Comparison of ENCODE assay signal across 6 cellular contexts in the genomic region with DNA sequence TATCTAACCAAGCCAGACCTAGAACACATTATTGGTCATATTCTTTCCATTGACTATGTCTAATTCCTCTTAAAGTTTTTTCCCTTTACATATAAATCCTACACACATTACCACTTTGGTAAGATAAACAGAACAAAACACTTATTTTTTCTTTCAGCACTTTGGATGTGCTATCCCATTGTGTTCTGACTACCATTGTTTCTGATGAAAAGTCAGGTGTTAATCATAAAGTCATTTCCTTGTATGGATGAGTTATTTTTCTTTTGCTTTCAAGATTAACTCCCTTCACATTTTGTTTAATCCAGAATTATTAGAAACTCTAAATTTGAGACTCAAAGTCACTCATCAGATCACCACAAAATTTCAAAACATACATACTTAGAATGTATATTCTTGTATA.
DNase-seq lines count a peak whose midpoint lies in the region; ATAC-seq, FAIRE-seq and TF ChIP-seq lines count a peak whose summit lies in the region.
"Not testable (repeated sequence)": the region's sequence is repeated elsewhere in the genome, so short reads cannot be mapped to it uniquely, and the experiment has no call there.

No MANE protein-coding gene starts in this region.

- H4K20me1 ChIP-seq in astrocyte (ENCODE audit: insufficient read depth, low read length); HepG2 (ENCODE audit: insufficient read depth, low read length): not testable (repeated sequence)

- intact Hi-C loops in HepG2 (cut with micrococcal nuclease; ENCODE audit: unreplicated experiment): not testable (repeated sequence)

- H3K4me1 Mint-ChIP-seq in astrocyte (ENCODE audit: low read depth, unreplicated experiment): not testable (repeated sequence)

- DNase-seq in COLO829 (ENCODE audit: low spot score) (peak; percentile 5), NCI-H2171 treated with DMSO at 0.1 percent for 48 hours (lab: John Stamatoyannopoulos, UW) (peak; percentile 7)
- DNase-seq in astrocyte (ENCODE audit: low read depth); HepG2 (ENCODE audit: low spot score): not testable (repeated sequence)

- H3K36me3 ChIP-seq in HEK293 (ENCODE audit: control insufficient read depth in 2 of 2, insufficient read depth in 1 of 2, low read length in 2 of 2); astrocyte (ENCODE audit: insufficient read depth, low read length); HepG2 (replicated peaks in 1 of 2; ENCODE audit: control insufficient read depth in 1 of 2, insufficient read depth in 2 of 2, low read length in 2 of 2): not testable (repeated sequence)

- FAIRE-seq in TTC549 (lab: Jason Lieb, UNC) (peak; percentile 54), astrocyte (lab: Jason Lieb, UNC) (peak; percentile 49)
- not testable (repeated sequence) for FAIRE-seq in HepG2 (lab: Jason Lieb, UNC)

- not testable (repeated sequence) for H3K4me3 ChIP-seq in HEK293 (ENCODE audit: low read depth, low read length); astrocyte (ENCODE audit: insufficient read depth, low read depth, low read length); HepG2 (replicated peaks in 1 of 3; ENCODE audit: insufficient read depth in 1 of 3, low read depth in 2 of 3, low read length in 3 of 3)

- CTCF ChIA-PET in HEK293 (lab: Yijun Ruan, JAX); HepG2 (lab: Yijun Ruan, JAX; ENCODE audit: low intra/inter-chr PET ratio, low total read pairs): not testable (repeated sequence)

- H3K79me2 ChIP-seq in astrocyte (ENCODE audit: insufficient read depth, low read length); HepG2 (ENCODE audit: insufficient read depth, low read length): not testable (repeated sequence)

- H3K9ac ChIP-seq in astrocyte (ENCODE audit: low read length); HepG2 (ENCODE audit: insufficient read depth, low read depth, low read length): not testable (repeated sequence)

- not testable (repeated sequence) for H3K27ac ChIP-seq in HEK293 (ENCODE audit: extremely low read depth, low read depth, low read length); astrocyte (ENCODE audit: low read depth, low read length); HepG2 (ENCODE audit: extremely low read length, insufficient read depth, low read length)

- not testable (repeated sequence) for H3K27me3 Mint-ChIP-seq in astrocyte (ENCODE audit: low read depth, unreplicated experiment)

- H3K4me2 ChIP-seq in astrocyte (ENCODE audit: low read length); HepG2 (ENCODE audit: low read depth, low read length): not testable (repeated sequence)

- BruUV-seq in HepG2 (replicated peaks; lab: Mats Ljungman, UMichigan): not testable (repeated sequence)

- not testable (repeated sequence) for TF ChIP-seq RAD21 in HepG2 (CRISPR knock-in tag; IDR thresholded peaks at IDR 0.05)

- not testable (repeated sequence) for H3K4me1 ChIP-seq in HEK293 (ENCODE audit: control insufficient read depth, insufficient read depth, low read length); astrocyte (ENCODE audit: insufficient read depth, low read length); HepG2 (ENCODE audit: insufficient read depth, low read length)

- H3K27me3 ChIP-seq in astrocyte (ENCODE audit: insufficient read depth, low read length); HepG2 (ENCODE audit: control insufficient read depth in 1 of 2, insufficient read depth in 2 of 2, low read length in 2 of 2): not testable (repeated sequence)

- H3K9me3 Mint-ChIP-seq in astrocyte (ENCODE audit: unreplicated experiment): not testable (repeated sequence)

- not testable (repeated sequence) for H2AFZ ChIP-seq in astrocyte (ENCODE audit: low read depth, low read length); HepG2 (ENCODE audit: low read length)

- not testable (repeated sequence) for H3K27ac Mint-ChIP-seq in astrocyte (ENCODE audit: unreplicated experiment)

- not testable (repeated sequence) for H3K9me3 ChIP-seq in HEK293 (ENCODE audit: control insufficient read depth, insufficient read depth, low read depth, low read length); astrocyte (ENCODE audit: insufficient read depth, low read depth, low read length)
- peaks cover 27% of the 10 kb centered on the region for H3K9me3 ChIP-seq in HepG2 (ENCODE audit: low read length)

- in situ Hi-C loops in HepG2 (cut with HindIII; ENCODE audit: extremely low pct_ligation_motif_present, low pct_unique_long_range_greater_than_20kb): not testable (repeated sequence)

- TF ChIP-seq POLR2A in HepG2 (IDR thresholded peaks at IDR 0.05; ENCODE audit: insufficient read depth in 1 of 2, low read depth in 2 of 2, low read length in 2 of 2): not testable (repeated sequence)

- TF ChIP-seq CTCF in HEK293 (tag by site-specific recombination; IDR thresholded peaks at IDR 0.05); astrocyte (IDR thresholded peaks at IDR 0.05; ENCODE audit: insufficient read depth, low read depth, low read length); HepG2 (CRISPR knock-in tag; IDR thresholded peaks at IDR 0.05): not testable (repeated sequence)

- H3K36me3 Mint-ChIP-seq in astrocyte (ENCODE audit: low read depth, unreplicated experiment): not testable (repeated sequence)

- POLR2A ChIA-PET in HEK293 (lab: Yijun Ruan, JAX); HepG2 (lab: Yijun Ruan, JAX): not testable (repeated sequence)

- not testable (repeated sequence) for ATAC-seq in HepG2

- not testable (repeated sequence) for H3K4me3 Mint-ChIP-seq in astrocyte (ENCODE audit: unreplicated experiment)

- TF ChIP-seq EP300 in HepG2 (IDR thresholded peaks at IDR 0.05; ENCODE audit: low read depth in 2 of 2, low read length in 2 of 2); HepG2 (CRISPR knock-in tag; IDR thresholded peaks at IDR 0.05; ENCODE audit: borderline replicate concordance): not testable (repeated sequence)

TF ChIP-seq in HEK293, 187 proteins besides CTCF, POLR2A, EP300 and RAD21:
- TF ChIP-seq, protein P1, sequence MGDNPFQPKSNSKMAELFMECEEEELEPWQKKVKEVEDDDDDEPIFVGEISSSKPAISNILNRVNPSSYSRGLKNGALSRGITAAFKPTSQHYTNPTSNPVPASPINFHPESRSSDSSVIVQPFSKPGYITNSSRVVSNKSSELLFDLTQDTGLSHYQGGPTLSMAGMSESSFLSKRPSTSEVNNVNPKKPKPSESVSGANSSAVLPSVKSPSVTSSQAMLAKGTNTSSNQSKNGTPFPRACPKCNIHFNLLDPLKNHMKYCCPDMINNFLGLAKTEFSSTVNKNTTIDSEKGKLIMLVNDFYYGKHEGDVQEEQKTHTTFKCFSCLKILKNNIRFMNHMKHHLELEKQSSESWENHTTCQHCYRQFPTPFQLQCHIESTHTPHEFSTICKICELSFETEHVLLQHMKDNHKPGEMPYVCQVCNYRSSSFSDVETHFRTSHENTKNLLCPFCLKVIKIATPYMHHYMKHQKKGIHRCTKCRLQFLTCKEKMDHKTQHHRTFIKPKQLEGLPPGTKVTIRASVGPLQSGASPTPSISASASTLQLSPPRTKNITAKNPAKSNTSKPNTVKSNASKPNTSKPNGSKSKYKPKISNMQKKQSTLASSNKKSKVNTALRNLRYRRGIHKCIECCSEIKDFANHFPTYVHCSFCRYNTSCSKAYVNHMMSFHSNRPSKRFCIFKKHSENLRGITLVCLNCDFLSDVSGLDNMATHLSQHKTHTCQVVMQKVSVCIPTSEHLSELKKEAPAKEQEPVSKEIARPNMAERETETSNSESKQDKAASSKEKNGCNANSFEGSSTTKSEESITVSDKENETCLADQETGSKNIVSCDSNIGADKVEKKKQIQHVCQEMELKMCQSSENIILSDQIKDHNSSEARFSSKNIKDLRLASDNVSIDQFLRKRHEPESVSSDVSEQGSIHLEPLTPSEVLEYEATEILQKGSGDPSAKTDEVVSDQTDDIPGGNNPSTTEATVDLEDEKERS (tag by site-specific recombination; IDR thresholded peaks at IDR 0.05): 0 out of 2 replicates have a peak, but pooled peaks have one; percentile 47
- TF ChIP-seq SETDB1 (IDR thresholded peaks at IDR 0.05; ENCODE audit: insufficient read length, low read length) (peak; percentile 66), TRIM28 (IDR thresholded peaks at IDR 0.05; ENCODE audit: borderline replicate concordance, low read length) (peak; percentile 66; the same call in 1 of the 2 replicates)

TF ChIP-seq in HepG2, 621 proteins besides CTCF, POLR2A, EP300 and RAD21:
- peak; percentile 100 for TF ChIP-seq ZNF317 (CRISPR knock-in tag; IDR thresholded peaks at IDR 0.05)
